In the genomic region with DNA sequence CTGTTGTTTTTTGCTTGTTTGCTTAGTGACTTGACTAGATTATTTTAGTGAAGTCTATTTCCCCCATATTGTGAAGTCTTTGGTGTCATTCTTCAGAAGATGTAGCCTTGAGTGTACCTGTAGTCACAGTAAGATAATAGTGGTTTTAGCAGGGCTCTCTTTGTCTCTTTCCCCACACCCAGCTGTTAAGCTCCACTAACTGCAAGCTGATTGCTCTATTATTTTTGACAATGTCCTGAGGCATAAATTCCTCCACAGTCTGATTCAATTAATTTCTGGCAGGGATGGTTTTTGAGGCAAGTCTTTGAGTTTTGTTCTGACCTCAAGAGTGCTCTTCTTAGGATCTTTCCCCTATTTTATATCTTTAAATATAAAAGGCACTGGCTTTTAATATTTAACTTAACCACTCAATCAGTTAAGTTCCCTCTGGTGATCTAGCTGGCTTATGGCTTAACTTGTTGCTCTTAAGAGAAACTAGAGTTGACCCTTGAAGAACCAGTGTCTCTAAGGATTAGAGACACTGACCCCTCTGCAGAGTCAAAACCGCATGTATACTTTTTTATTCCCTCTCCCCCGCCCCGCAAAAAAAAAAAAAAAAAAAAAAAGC, we compare ENCODE assay signal across 24 cellular contexts.
"Had no signal": no experiment of that assay in that cellular context is flagged by ENCODE, and none has a peak within 500 bp of the region (broad histone marks: within the 10 kb centered on the region; RNA-seq: fewer than 3 reads in every experiment).

No MANE protein-coding gene starts in this region.

- H3K27ac Mint-ChIP-seq: activated CD4-positive, alpha-beta memory T cell treated with anti-CD3 and anti-CD28 coated beads, Interleukin-2, amount 10 ng/mL, durations not matched to agents 7 days and 5 days; activated naive CD4-positive, alpha-beta T cell treated with anti-CD3 and anti-CD28 coated beads for 36 hours; activated naive CD8-positive, alpha-beta T cell; activated T-helper 17 cell treated with anti-CD3 and anti-CD28 coated beads, Interleukin-2, amount 50 U/mL, for 72 hours; brain; T-cell had no signal

- H3K27ac ChIP-seq: SK-N-MC had no signal

- H3K9me3 Mint-ChIP-seq: activated T-helper 17 cell treated with anti-CD3 and anti-CD28 coated beads, Interleukin-2, amount 50 U/mL, for 72 hours; central memory CD8-positive, alpha-beta T cell had no signal

- H3K36me3 Mint-ChIP-seq: activated naive CD8-positive, alpha-beta T cell; T-cell had no signal

- H3K4me1 Mint-ChIP-seq: activated CD4-positive, alpha-beta memory T cell treated with anti-CD3 and anti-CD28 coated beads, Interleukin-2, amount 10 ng/mL, durations not matched to agents 7 days and 5 days; activated T-helper 17 cell treated with anti-CD3 and anti-CD28 coated beads, Interleukin-2, amount 50 U/mL, for 72 hours; brain; central memory CD8-positive, alpha-beta T cell; T-cell had no signal

- DNase-seq: activated CD4-positive, alpha-beta memory T cell treated with anti-CD3 and anti-CD28 coated beads, Interleukin-2, amount 10 ng/mL, durations not matched to agents 7 days and 5 days; activated CD4-positive, alpha-beta T cell treated with anti-CD3 and anti-CD28 coated beads, Interleukin-2, amount 50 U/mL, for 1 hour; activated CD4-positive, CD25-positive, alpha-beta regulatory T cell; activated gamma-delta T cell; activated naive CD4-positive, alpha-beta T cell treated with anti-CD3 and anti-CD28 coated beads for 36 hours; activated T-cell treated with anti-CD3 and anti-CD28 coated beads for 4 hours; activated T-cell treated with anti-CD3 and anti-CD28 coated beads, Interleukin-2, amount 50 U/mL, for 48 hours; amygdala; MM.1S; NCI-H1105; NCI-H1436 treated with DMSO at 0.1 percent for 48 hours; NCI-H187; NCI-H2081; NCI-H510A treated with DMSO at 0.1 percent for 48 hours; NCI-H69; PC-3; T-cell; T-helper 2 cell; T1000 had no signal

- H3K4me3 ChIP-seq: SK-N-MC had no signal

- ATAC-seq: activated T-helper 17 cell treated with anti-CD3 and anti-CD28 coated beads, Interleukin-2, amount 50 U/mL, for 72 hours; PC-3; T-cell had no signal

- H3K27me3 Mint-ChIP-seq: activated naive CD8-positive, alpha-beta T cell; activated T-helper 17 cell treated with anti-CD3 and anti-CD28 coated beads, Interleukin-2, amount 50 U/mL, for 72 hours; central memory CD8-positive, alpha-beta T cell; T-cell had no signal

- H3K4me3 Mint-ChIP-seq: activated CD4-positive, alpha-beta memory T cell treated with anti-CD3 and anti-CD28 coated beads, Interleukin-2, amount 10 ng/mL, durations not matched to agents 7 days and 5 days; activated naive CD4-positive, alpha-beta T cell treated with anti-CD3 and anti-CD28 coated beads for 36 hours; activated naive CD8-positive, alpha-beta T cell; activated T-helper 17 cell treated with anti-CD3 and anti-CD28 coated beads, Interleukin-2, amount 50 U/mL, for 72 hours; brain; central memory CD8-positive, alpha-beta T cell; T-cell had no signal
